Comparison of ENCODE assay signal across 2 cellular contexts in genomic region chr10:72331575-72332422, GRCh38.
TF ChIP-seq lines count a peak whose summit lies in the region.

No MANE protein-coding gene starts in this region.

TF ChIP-seq in HEK293, 187 proteins besides CTCF, POLR2A, EP300 and RAD21 (continued from another document and continues in another):
- TF ChIP-seq, protein P1, sequence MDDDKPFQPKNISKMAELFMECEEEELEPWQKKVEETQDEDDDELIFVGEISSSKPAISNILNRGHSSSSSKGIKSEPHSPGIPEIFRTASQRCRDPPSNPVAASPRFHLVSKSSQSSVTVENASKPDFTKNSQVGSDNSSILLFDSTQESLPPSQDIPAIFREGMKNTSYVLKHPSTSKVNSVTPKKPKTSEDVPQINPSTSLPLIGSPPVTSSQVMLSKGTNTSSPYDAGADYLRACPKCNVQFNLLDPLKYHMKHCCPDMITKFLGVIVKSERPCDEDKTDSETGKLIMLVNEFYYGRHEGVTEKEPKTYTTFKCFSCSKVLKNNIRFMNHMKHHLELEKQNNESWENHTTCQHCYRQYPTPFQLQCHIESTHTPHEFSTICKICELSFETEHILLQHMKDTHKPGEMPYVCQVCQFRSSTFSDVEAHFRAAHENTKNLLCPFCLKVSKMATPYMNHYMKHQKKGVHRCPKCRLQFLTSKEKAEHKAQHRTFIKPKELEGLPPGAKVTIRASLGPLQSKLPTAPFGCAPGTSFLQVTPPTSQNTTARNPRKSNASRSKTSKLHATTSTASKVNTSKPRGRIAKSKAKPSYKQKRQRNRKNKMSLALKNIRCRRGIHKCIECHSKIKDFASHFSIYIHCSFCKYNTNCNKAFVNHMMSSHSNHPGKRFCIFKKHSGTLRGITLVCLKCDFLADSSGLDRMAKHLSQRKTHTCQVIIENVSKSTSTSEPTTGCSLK (tag by site-specific recombination; IDR thresholded peaks at IDR 0.05): no peak
- TF ChIP-seq, protein P2, sequence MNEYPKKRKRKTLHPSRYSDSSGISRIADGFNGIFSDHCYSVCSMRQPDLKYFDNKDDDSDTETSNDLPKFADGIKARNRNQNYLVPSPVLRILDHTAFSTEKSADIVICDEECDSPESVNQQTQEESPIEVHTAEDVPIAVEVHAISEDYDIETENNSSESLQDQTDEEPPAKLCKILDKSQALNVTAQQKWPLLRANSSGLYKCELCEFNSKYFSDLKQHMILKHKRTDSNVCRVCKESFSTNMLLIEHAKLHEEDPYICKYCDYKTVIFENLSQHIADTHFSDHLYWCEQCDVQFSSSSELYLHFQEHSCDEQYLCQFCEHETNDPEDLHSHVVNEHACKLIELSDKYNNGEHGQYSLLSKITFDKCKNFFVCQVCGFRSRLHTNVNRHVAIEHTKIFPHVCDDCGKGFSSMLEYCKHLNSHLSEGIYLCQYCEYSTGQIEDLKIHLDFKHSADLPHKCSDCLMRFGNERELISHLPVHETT (tag by site-specific recombination; IDR thresholded peaks at IDR 0.05): no peak
- TF ChIP-seq ZIC2 (tag by site-specific recombination; IDR thresholded peaks at IDR 0.05) (peak; percentile 77), ZNF18 (tag by site-specific recombination; IDR thresholded peaks at IDR 0.05) (peak; percentile 82), ZNF138 (tag by site-specific recombination; IDR thresholded peaks at IDR 0.05; ENCODE audit: borderline replicate concordance) (no peak), EGR2 (tag by site-specific recombination; IDR thresholded peaks at IDR 0.05; ENCODE audit: low read depth) (peak; percentile 97), SALL2 (tag by site-specific recombination; IDR thresholded peaks at IDR 0.05; ENCODE audit: borderline replicate concordance) (no peak), GLIS1 (tag by site-specific recombination; IDR thresholded peaks at IDR 0.05) (peak; percentile 93), ZNF175 (tag by site-specific recombination; IDR thresholded peaks at IDR 0.05) (no peak), ZNF704 (tag by site-specific recombination; IDR thresholded peaks at IDR 0.05) (no peak), OVOL3 (tag by site-specific recombination; IDR thresholded peaks at IDR 0.05) (0 out of 2 replicates have a peak, but pooled peaks have one; percentile 27), ZNF692 (tag by site-specific recombination; IDR thresholded peaks at IDR 0.05) (peak; percentile 20; the same call in 1 of the 2 replicates)
- TF ChIP-seq, protein P3, sequence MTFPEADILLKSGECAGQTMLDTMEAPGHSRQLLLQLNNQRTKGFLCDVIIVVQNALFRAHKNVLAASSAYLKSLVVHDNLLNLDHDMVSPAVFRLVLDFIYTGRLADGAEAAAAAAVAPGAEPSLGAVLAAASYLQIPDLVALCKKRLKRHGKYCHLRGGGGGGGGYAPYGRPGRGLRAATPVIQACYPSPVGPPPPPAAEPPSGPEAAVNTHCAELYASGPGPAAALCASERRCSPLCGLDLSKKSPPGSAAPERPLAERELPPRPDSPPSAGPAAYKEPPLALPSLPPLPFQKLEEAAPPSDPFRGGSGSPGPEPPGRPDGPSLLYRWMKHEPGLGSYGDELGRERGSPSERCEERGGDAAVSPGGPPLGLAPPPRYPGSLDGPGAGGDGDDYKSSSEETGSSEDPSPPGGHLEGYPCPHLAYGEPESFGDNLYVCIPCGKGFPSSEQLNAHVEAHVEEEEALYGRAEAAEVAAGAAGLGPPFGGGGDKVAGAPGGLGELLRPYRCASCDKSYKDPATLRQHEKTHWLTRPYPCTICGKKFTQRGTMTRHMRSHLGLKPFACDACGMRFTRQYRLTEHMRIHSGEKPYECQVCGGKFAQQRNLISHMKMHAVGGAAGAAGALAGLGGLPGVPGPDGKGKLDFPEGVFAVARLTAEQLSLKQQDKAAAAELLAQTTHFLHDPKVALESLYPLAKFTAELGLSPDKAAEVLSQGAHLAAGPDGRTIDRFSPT (tag by site-specific recombination; IDR thresholded peaks at IDR 0.05): peak; percentile 91

TF ChIP-seq in K562, 482 proteins besides CTCF, POLR2A, EP300 and RAD21 (continued from another document and continues in another):
- no peak for TF ChIP-seq RCOR1 (IDR thresholded peaks at IDR 0.05; ENCODE audit: borderline replicate concordance in 1 of 2, low read depth in 2 of 2, low read length in 2 of 2)
- TF ChIP-seq POLR2G (IDR thresholded peaks at IDR 0.05; ENCODE audit: low read depth, low read length): peak; percentile 78
- no peak for TF ChIP-seq FOXM1 (IDR thresholded peaks at IDR 0.05; ENCODE audit: low read depth)
- no peak for TF ChIP-seq FOXM1 (CRISPR knock-in tag; IDR thresholded peaks at IDR 0.05; ENCODE audit: low read depth)
- peak; percentile 48; the same call in 1 of the 2 replicates for TF ChIP-seq SUPT5H (IDR thresholded peaks at IDR 0.05)
- TF ChIP-seq, protein P4, sequence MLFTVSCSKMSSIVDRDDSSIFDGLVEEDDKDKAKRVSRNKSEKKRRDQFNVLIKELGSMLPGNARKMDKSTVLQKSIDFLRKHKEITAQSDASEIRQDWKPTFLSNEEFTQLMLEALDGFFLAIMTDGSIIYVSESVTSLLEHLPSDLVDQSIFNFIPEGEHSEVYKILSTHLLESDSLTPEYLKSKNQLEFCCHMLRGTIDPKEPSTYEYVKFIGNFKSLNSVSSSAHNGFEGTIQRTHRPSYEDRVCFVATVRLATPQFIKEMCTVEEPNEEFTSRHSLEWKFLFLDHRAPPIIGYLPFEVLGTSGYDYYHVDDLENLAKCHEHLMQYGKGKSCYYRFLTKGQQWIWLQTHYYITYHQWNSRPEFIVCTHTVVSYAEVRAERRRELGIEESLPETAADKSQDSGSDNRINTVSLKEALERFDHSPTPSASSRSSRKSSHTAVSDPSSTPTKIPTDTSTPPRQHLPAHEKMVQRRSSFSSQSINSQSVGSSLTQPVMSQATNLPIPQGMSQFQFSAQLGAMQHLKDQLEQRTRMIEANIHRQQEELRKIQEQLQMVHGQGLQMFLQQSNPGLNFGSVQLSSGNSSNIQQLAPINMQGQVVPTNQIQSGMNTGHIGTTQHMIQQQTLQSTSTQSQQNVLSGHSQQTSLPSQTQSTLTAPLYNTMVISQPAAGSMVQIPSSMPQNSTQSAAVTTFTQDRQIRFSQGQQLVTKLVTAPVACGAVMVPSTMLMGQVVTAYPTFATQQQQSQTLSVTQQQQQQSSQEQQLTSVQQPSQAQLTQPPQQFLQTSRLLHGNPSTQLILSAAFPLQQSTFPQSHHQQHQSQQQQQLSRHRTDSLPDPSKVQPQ (CRISPR knock-in tag; IDR thresholded peaks at IDR 0.05; ENCODE audit: borderline replicate concordance): no peak
- no peak for TF ChIP-seq CREB1 (IDR thresholded peaks at IDR 0.05)
- TF ChIP-seq CREB1 (CRISPR knock-in tag; IDR thresholded peaks at IDR 0.05): no peak
- no peak for TF ChIP-seq ZNF217 (CRISPR knock-in tag; IDR thresholded peaks at IDR 0.05)
- TF ChIP-seq, protein P5, sequence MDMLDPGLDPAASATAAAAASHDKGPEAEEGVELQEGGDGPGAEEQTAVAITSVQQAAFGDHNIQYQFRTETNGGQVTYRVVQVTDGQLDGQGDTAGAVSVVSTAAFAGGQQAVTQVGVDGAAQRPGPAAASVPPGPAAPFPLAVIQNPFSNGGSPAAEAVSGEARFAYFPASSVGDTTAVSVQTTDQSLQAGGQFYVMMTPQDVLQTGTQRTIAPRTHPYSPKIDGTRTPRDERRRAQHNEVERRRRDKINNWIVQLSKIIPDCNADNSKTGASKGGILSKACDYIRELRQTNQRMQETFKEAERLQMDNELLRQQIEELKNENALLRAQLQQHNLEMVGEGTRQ (CRISPR knock-in tag; IDR thresholded peaks at IDR 0.05): no peak
- TF ChIP-seq EGR1 (conservative IDR thresholded peaks at IDR 0.05): peak; percentile 23; the same call in 1 of the 2 replicates
- TF ChIP-seq TCF3 (CRISPR knock-in tag; IDR thresholded peaks at IDR 0.05): no peak
- TF ChIP-seq TFE3 (CRISPR knock-in tag; IDR thresholded peaks at IDR 0.05): no peak
- TF ChIP-seq KLF1 (tag; IDR thresholded peaks at IDR 0.05): no peak
- TF ChIP-seq, protein P6, sequence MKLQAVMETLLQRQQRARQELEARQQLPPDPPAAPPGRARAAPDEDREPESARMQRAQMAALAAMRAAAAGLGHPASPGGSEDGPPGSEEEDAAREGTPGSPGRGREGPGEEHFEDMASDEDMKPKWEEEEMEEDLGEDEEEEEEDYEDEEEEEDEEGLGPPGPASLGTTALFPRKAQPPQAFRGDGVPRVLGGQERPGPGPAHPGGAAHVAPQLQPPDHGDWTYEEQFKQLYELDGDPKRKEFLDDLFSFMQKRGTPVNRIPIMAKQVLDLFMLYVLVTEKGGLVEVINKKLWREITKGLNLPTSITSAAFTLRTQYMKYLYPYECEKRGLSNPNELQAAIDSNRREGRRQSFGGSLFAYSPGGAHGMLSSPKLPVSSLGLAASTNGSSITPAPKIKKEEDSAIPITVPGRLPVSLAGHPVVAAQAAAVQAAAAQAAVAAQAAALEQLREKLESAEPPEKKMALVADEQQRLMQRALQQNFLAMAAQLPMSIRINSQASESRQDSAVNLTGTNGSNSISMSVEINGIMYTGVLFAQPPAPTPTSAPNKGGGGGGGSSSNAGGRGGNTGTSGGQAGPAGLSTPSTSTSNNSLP (IDR thresholded peaks at IDR 0.05; ENCODE audit: borderline replicate concordance, low read depth, low read length): no peak
- no peak for TF ChIP-seq ZNF830 (CRISPR knock-in tag; IDR thresholded peaks at IDR 0.05)
- no peak for TF ChIP-seq PTBP1 (IDR thresholded peaks at IDR 0.05; ENCODE audit: low read depth, low read length)
- TF ChIP-seq BRF1 (IDR thresholded peaks at IDR 0.05; ENCODE audit: borderline replicate concordance, extremely low read depth, insufficient read length): no peak
- TF ChIP-seq ADNP (tag; IDR thresholded peaks at IDR 0.05): no peak
- TF ChIP-seq HDAC8 (tag; IDR thresholded peaks at IDR 0.05): no peak
- TF ChIP-seq ZNF699 (CRISPR knock-in tag; IDR thresholded peaks at IDR 0.05; ENCODE audit: insufficient replicate concordance): no peak
- no peak for TF ChIP-seq SNRNP70 (optimal IDR thresholded peaks at IDR 0.05; ENCODE audit: low read depth, low read length)
- no peak for TF ChIP-seq TSHZ1 (CRISPR knock-in tag; IDR thresholded peaks at IDR 0.05)
- no peak for TF ChIP-seq PML (IDR thresholded peaks at IDR 0.05; ENCODE audit: low read length)
- TF ChIP-seq HMGN3 (IDR thresholded peaks at IDR 0.05; ENCODE audit: borderline replicate concordance, extremely low read depth, insufficient read length, low read depth, low read length): peak; percentile 23
- no peak for TF ChIP-seq PHF8 (IDR thresholded peaks at IDR 0.05; ENCODE audit: borderline replicate concordance, low read length)
- TF ChIP-seq, protein P7, sequence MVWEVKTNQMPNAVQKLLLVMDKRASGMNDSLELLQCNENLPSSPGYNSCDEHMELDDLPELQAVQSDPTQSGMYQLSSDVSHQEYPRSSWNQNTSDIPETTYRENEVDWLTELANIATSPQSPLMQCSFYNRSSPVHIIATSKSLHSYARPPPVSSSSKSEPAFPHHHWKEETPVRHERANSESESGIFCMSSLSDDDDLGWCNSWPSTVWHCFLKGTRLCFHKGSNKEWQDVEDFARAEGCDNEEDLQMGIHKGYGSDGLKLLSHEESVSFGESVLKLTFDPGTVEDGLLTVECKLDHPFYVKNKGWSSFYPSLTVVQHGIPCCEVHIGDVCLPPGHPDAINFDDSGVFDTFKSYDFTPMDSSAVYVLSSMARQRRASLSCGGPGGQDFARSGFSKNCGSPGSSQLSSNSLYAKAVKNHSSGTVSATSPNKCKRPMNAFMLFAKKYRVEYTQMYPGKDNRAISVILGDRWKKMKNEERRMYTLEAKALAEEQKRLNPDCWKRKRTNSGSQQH (CRISPR knock-in tag; IDR thresholded peaks at IDR 0.05): no peak
- TF ChIP-seq TBP (optimal IDR thresholded peaks at IDR 0.05; ENCODE audit: low read depth, low read length): no peak
- TF ChIP-seq ZBTB33 (CRISPR knock-in tag; IDR thresholded peaks at IDR 0.05): 0 out of 2 replicates have a peak, but pooled peaks have one; percentile 39
- no peak for TF ChIP-seq STAT5B (CRISPR knock-in tag; IDR thresholded peaks at IDR 0.05)
